In the genomic region with DNA sequence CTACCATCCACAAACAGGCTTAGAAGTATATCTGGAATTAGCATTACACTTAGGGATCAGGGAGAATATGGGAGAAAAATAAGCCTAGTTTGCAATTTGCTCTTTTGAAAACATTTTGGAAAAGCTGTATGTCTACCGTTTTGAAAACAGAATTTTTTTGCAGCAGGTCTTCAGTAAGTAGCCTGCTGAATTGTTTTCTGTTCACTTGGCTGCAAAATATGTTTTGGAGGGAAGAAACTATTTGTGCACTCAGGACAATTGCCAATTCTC, we compare ENCODE assay signal across 7 cellular contexts. TPM values are rescaled to one million over a fixed set of nuclear protein-coding genes. Genes with fewer than 3 reads are reported as not detected.
DNase-seq lines count a peak whose midpoint lies in the region; ATAC-seq lines count a peak whose summit lies in the region.

No MANE protein-coding gene starts in this region.

- ATAC-seq in T-helper 17 cell: no peak
- ATAC-seq in stimulated activated effector memory CD8-positive, alpha-beta T cell treated with anti-CD3 and anti-CD28 coated beads, Interleukin-12 subunit alpha, Interleukin-12 subunit beta, amount 100 ng/mL, for 72 hours: no peak
- no peak for ATAC-seq in GM19324 (IDR thresholded peaks at IDR 0.05; ENCODE audit: low FRiP score, unreplicated experiment)

- H3K36me3 Mint-ChIP-seq in T-helper 17 cell (ENCODE audit: low read depth): peaks cover 2% of the 10 kb centered on the region
- peaks cover 27% of the 10 kb centered on the region for H3K36me3 Mint-ChIP-seq in stimulated activated effector memory CD8-positive, alpha-beta T cell treated with anti-CD3 and anti-CD28 coated beads, Interleukin-12 subunit alpha, Interleukin-12 subunit beta, amount 100 ng/mL, for 72 hours

- peaks cover 36% of the 10 kb centered on the region for H3F3A ChIP-seq in GM23248 (ENCODE audit: insufficient read depth)

- peaks cover 25% of the 10 kb centered on the region for H3K4me1 ChIP-seq in GM23248 (ENCODE audit: insufficient read depth)

- H4K20me1 ChIP-seq in GM23248 (ENCODE audit: insufficient read depth): no peaks in the 10 kb centered on the region

- H3K79me2 ChIP-seq in GM23248 (ENCODE audit: insufficient read depth): peaks cover 80% of the 10 kb centered on the region

- H3K4me3 Mint-ChIP-seq in T-helper 17 cell: peak overlapping the region; percentile 86
- peak overlapping the region; percentile 66 for H3K4me3 Mint-ChIP-seq in stimulated activated effector memory CD8-positive, alpha-beta T cell treated with anti-CD3 and anti-CD28 coated beads, Interleukin-12 subunit alpha, Interleukin-12 subunit beta, amount 100 ng/mL, for 72 hours

- H3K9me3 Mint-ChIP-seq in stimulated activated effector memory CD8-positive, alpha-beta T cell treated with anti-CD3 and anti-CD28 coated beads, Interleukin-12 subunit alpha, Interleukin-12 subunit beta, amount 100 ng/mL, for 72 hours: no peaks in the 10 kb centered on the region

- H3K4me2 ChIP-seq in GM23248 (ENCODE audit: unreplicated experiment): peak overlapping the region; percentile 99

- H3K36me3 ChIP-seq in GM23248 (ENCODE audit: low read depth): no peaks in the 10 kb centered on the region

- H3K4me1 Mint-ChIP-seq in T-helper 17 cell: peaks cover 31% of the 10 kb centered on the region
- H3K4me1 Mint-ChIP-seq in stimulated activated effector memory CD8-positive, alpha-beta T cell treated with anti-CD3 and anti-CD28 coated beads, Interleukin-12 subunit alpha, Interleukin-12 subunit beta, amount 100 ng/mL, for 72 hours: peaks cover 21% of the 10 kb centered on the region

- no peaks in the 10 kb centered on the region for H3K27me3 ChIP-seq in GM23248 (replicated peaks; ENCODE audit: insufficient read depth)

- in situ Hi-C loops in GM23248 (cut with MboI): no loop called here

- H3K9ac ChIP-seq in GM23248: peak overlapping the region; percentile 82

- peak overlapping the region; percentile 98 for H3K27ac ChIP-seq in GM23248

- DNase-seq in GM23248 (peak; percentile 71), T-helper 17 cell (no peak), fibroblast of the conjunctiva (ENCODE audit: low read depth) (peak; percentile 67), MV-4-11 (lab: John Stamatoyannopoulos, UW) (no peak), 8988T (no peak)
- no peak for DNase-seq in stimulated activated effector memory CD8-positive, alpha-beta T cell treated with anti-CD3 and anti-CD28 coated beads, Interleukin-12 subunit alpha, Interleukin-12 subunit beta, amount 100 ng/mL, for 72 hours (ENCODE audit: low spot score in 2 of 2)

- H3K9me3 ChIP-seq in GM23248 (ENCODE audit: low read depth): no peaks in the 10 kb centered on the region
- no peaks in the 10 kb centered on the region for H3K9me3 ChIP-seq in T-helper 17 cell (ENCODE audit: control insufficient read depth, low read length, poor library complexity, severe bottlenecking)

- no peaks in the 10 kb centered on the region for H3K27me3 Mint-ChIP-seq in T-helper 17 cell

- H3K9me2 ChIP-seq in GM23248 (ENCODE audit: insufficient read depth): no peaks in the 10 kb centered on the region

- peak overlapping the region; percentile 76 for H3K4me3 ChIP-seq in GM23248

- H3K27ac Mint-ChIP-seq in T-helper 17 cell: peak overlapping the region; percentile 96
- H3K27ac Mint-ChIP-seq in stimulated activated effector memory CD8-positive, alpha-beta T cell treated with anti-CD3 and anti-CD28 coated beads, Interleukin-12 subunit alpha, Interleukin-12 subunit beta, amount 100 ng/mL, for 72 hours: peak overlapping the region; percentile 95

- H2AFZ ChIP-seq in GM23248: peak overlapping the region; percentile 72; the same call in 1 of the 2 replicates

- 0% methylated on average over 1 of the region's 1 CpG for WGBS in GM23248 (ENCODE audit: low coverage in 1 of 2, low lambda C conversion rate in 2 of 2, missing lambda C conversion rate in 2 of 2), 2 experiments

RNA-seq across cellular contexts. Expression of gene ILRUN, which starts 39.6 kb away (rescaled TPM):
- total RNA-seq in GM23248 (2014; rRNA removed; shearing (Covaris generic)): 32.6 and 41.4 TPM in 2 replicates
- polyA plus RNA-seq in GM23248 (2016; fragmentation: Nextera tagmentation; extraction: Ambion mirVana): 8.4 and 8.5 TPM in 2 replicates
- 10 to 100 TPM; 55.9 to 64.4 TPM for total RNA-seq in T-helper 17 cell

Comparison
In these comparisons a context has a peak if more than half of its experiments do, and no peak if none do; other contexts are left out.
1. DNase-seq: peak in GM23248 (single experiment) and fibroblast of the conjunctiva (single experiment); none in T-helper 17 cell (0 of 3), stimulated activated effector memory CD8-positive, alpha-beta T cell treated with anti-CD3 and anti-CD28 coated beads, Interleukin-12 subunit alpha, Interleukin-12 subunit beta, amount 100 ng/mL, for 72 hours (0 of 2), MV-4-11 (single experiment) and 8988T (single experiment).